7 cellular contexts compared by ENCODE assay signal in genomic region chr3:181700168-181701087, GRCh38. TPM values are rescaled to one million over a fixed set of nuclear protein-coding genes. Genes with fewer than 3 reads are reported as not detected.
DNase-seq lines count a peak whose midpoint lies in the region; ATAC-seq and TF ChIP-seq lines count a peak whose summit lies in the region.

No MANE protein-coding gene starts in this region.

- H2BK20ac ChIP-seq in IMR-90 (ENCODE audit: low read depth, low read length), result no peak overlapping the region

- H3K27ac ChIP-seq in GM23248, result no peak overlapping the region
- no peak overlapping the region for H3K27ac ChIP-seq in IMR-90 (ENCODE audit: insufficient read depth, low read length)
- no peak overlapping the region for H3K27ac ChIP-seq in hepatocyte

- WGBS in GM23248 (ENCODE audit: low coverage in 1 of 2, low lambda C conversion rate in 2 of 2, missing lambda C conversion rate in 2 of 2), 2 experiments, result 10 to 12% methylated on average over 17 of the region's 17 CpGs
- WGBS in IMR-90 (ENCODE audit: extremely low coverage in 2 of 2, insufficient read length in 1 of 2), 2 experiments, result 17% methylated on average over 9 of the region's 17 CpGs; no CpG with 5 or more reads in 1 of the 2 experiments
- WGBS in hepatocyte (ENCODE audit: low lambda C conversion rate, missing lambda C conversion rate), result 21% methylated on average over 17 of the region's 17 CpGs

- H3K4me3 ChIP-seq in GM23248 (peak overlapping the region; percentile 55), IMR-90 (ENCODE audit: insufficient read depth, low read depth, low read length) (no peak overlapping the region), hepatocyte (no peak overlapping the region), retinal pigment epithelial cell (ENCODE audit: low read length) (no peak overlapping the region)

- peak; percentile 69; the same call in 1 of the 2 replicates for ATAC-seq in IMR-90 (ENCODE audit: low read depth)

- no peak overlapping the region for H3K18ac ChIP-seq in IMR-90 (ENCODE audit: low read depth, low read length)

- intact Hi-C loops in IMR-90 (cut with micrococcal nuclease), result loop anchor here (1.0 to 5.0 kb wide), 2 partner anchors 897 to 1008 kb away; no protein-coding TSS in a partner anchor

- H3K36me3 ChIP-seq in GM23248 (ENCODE audit: low read depth), result no peaks in the 10 kb centered on the region
- no peaks in the 10 kb centered on the region for H3K36me3 ChIP-seq in IMR-90 (ENCODE audit: control insufficient read depth, insufficient read depth, low read length)
- H3K36me3 ChIP-seq in hepatocyte (replicated peaks; ENCODE audit: insufficient read depth, low read depth), result no peaks in the 10 kb centered on the region

- H3K56ac ChIP-seq in IMR-90 (ENCODE audit: extremely low read depth, insufficient read depth, low read length), result no peak overlapping the region

- H2AK9ac ChIP-seq in IMR-90 (replicated peaks; ENCODE audit: low read depth, low read length, poor library complexity), result no peak overlapping the region

- peak overlapping the region; percentile 70 for H2AFZ ChIP-seq in GM23248
- no peak overlapping the region for H2AFZ ChIP-seq in IMR-90 (replicated peaks; ENCODE audit: low read length, poor library complexity)
- H2AFZ ChIP-seq in hepatocyte, result no peak overlapping the region

- H3K9ac ChIP-seq in GM23248, result no peak overlapping the region
- H3K9ac ChIP-seq in IMR-90 (ENCODE audit: low read depth, low read length), result no peak overlapping the region

- no peak overlapping the region for H4K91ac ChIP-seq in IMR-90 (ENCODE audit: insufficient read depth, low read depth, low read length)

- H3F3A ChIP-seq in GM23248 (ENCODE audit: insufficient read depth), result no peaks in the 10 kb centered on the region

- peak; percentile 73 for TF ChIP-seq CTCF in IMR-90 (conservative IDR thresholded peaks at IDR 0.05; ENCODE audit: low read depth, low read length)
- TF ChIP-seq CTCF in hepatocyte (IDR thresholded peaks at IDR 0.05; ENCODE audit: poor library complexity), result peak; percentile 82
- peak; percentile 92 for TF ChIP-seq CTCF in retinal pigment epithelial cell (conservative IDR thresholded peaks at IDR 0.05; ENCODE audit: low read depth, low read length)

- H4K20me1 ChIP-seq in GM23248 (ENCODE audit: insufficient read depth) (no peaks in the 10 kb centered on the region), IMR-90 (ENCODE audit: insufficient read depth, low read length) (no peaks in the 10 kb centered on the region), hepatocyte (ENCODE audit: insufficient read depth, poor library complexity, severe bottlenecking) (no peaks in the 10 kb centered on the region)

- H3K9me2 ChIP-seq in GM23248 (ENCODE audit: insufficient read depth) (no peaks in the 10 kb centered on the region), hepatocyte (replicated peaks; ENCODE audit: insufficient read depth) (no peaks in the 10 kb centered on the region)

- CTCF ChIA-PET in IMR-90 (lab: Yijun Ruan, JAX), result interaction anchor here (0.7 to 1.5 kb wide), 9 partner anchors 8 to 1889 kb away, joined by 3 to 5 read pairs (median 3); no protein-coding TSS in a partner anchor

- no TSS peak for BruUV-seq in IMR-90 (replicated peaks; lab: Mats Ljungman, UMichigan)

- no peaks in the 10 kb centered on the region for H3K9me1 ChIP-seq in IMR-90 (ENCODE audit: insufficient read depth, low read length)

- DNase-seq in GM04504 (ENCODE audit: low read depth) (peak; percentile 14), GM23248 (peak; percentile 78), IMR-90 (peak; percentile 54), NOMO-1 treated with dmso at 0.1 percent for 144 hours (lab: John Stamatoyannopoulos, UW; ENCODE audit: unreplicated experiment) (peak; percentile 47), amygdala (lab: John Stamatoyannopoulos, UW) (peak in 45 of 56 donors; percentile 8 to 85 (median 59)), hepatocyte (ENCODE audit: low spot score) (peak; percentile 89), retinal pigment epithelial cell (ENCODE audit: low read depth) (peak; percentile 46)

- peak; percentile 50 for TF ChIP-seq RAD21 in IMR-90 (IDR thresholded peaks at IDR 0.05; ENCODE audit: low read length)

- H3K4ac ChIP-seq in IMR-90 (ENCODE audit: low read depth, low read length), result no peak overlapping the region

- H3K4me2 ChIP-seq in GM23248 (ENCODE audit: unreplicated experiment) (peak overlapping the region; percentile 81), IMR-90 (ENCODE audit: low read depth, low read length) (peak overlapping the region; percentile 52), hepatocyte (peak overlapping the region; percentile 67)

- H2BK5ac ChIP-seq in IMR-90 (ENCODE audit: low read depth, low read length, poor library complexity, severe bottlenecking), result no peak overlapping the region

- POLR2A ChIA-PET in IMR-90 (lab: Charles Lee; ENCODE audit: unreplicated experiment), result no interaction called here

- TF ChIP-seq POLR2A in IMR-90 (IDR thresholded peaks at IDR 0.05; ENCODE audit: low read depth, low read length), result no peak

- H3K14ac ChIP-seq in IMR-90 (replicated peaks; ENCODE audit: low read depth, low read length), result no peak overlapping the region

- H4K5ac ChIP-seq in IMR-90 (ENCODE audit: low read depth, low read length), result no peak overlapping the region

- H3K23ac ChIP-seq in IMR-90 (ENCODE audit: low read depth, low read length), result no peak overlapping the region

- in situ Hi-C loops in GM23248 (cut with MboI), result loop anchor here (10.0 kb wide), 1 partner anchor 984 kb away; no protein-coding TSS in a partner anchor
- in situ Hi-C loops in IMR-90 (cut with MboI; ENCODE audit: low sequenced_read_pairs), result no loop called here

- no peaks in the 10 kb centered on the region; the same call in 1 of the 2 replicates for H3K4me1 ChIP-seq in GM23248 (ENCODE audit: insufficient read depth)
- no peaks in the 10 kb centered on the region for H3K4me1 ChIP-seq in IMR-90 (ENCODE audit: control insufficient read depth, insufficient read depth, low read length)
- peaks cover 11% of the 10 kb centered on the region for H3K4me1 ChIP-seq in hepatocyte (ENCODE audit: insufficient read depth)

- no peaks in the 10 kb centered on the region for H3K9me3 ChIP-seq in GM23248 (ENCODE audit: low read depth)
- H3K9me3 ChIP-seq in IMR-90 (ENCODE audit: control insufficient read depth, insufficient read depth, low read length), result no peaks in the 10 kb centered on the region; the same call in 1 of the 2 replicates
- H3K9me3 ChIP-seq in hepatocyte (ENCODE audit: low read depth), result no peaks in the 10 kb centered on the region

- H3K27me3 ChIP-seq in GM23248 (replicated peaks; ENCODE audit: insufficient read depth) (peaks cover 70% of the 10 kb centered on the region), IMR-90 (ENCODE audit: control insufficient read depth, insufficient read depth, low read length) (peaks cover 40% of the 10 kb centered on the region), hepatocyte (peaks cover 94% of the 10 kb centered on the region)

- H2AK5ac ChIP-seq in IMR-90 (ENCODE audit: low read depth, low read length), result no peak overlapping the region

- no peak overlapping the region for H4K8ac ChIP-seq in IMR-90 (ENCODE audit: low read depth in 2 of 2, low read length in 2 of 2)

- H2BK120ac ChIP-seq in IMR-90 (ENCODE audit: low read depth, low read length), result no peak overlapping the region

- no peak overlapping the region for H2BK15ac ChIP-seq in IMR-90 (ENCODE audit: low read depth, low read length)

- no peaks in the 10 kb centered on the region for H3K79me2 ChIP-seq in GM23248 (ENCODE audit: insufficient read depth)
- no peaks in the 10 kb centered on the region for H3K79me2 ChIP-seq in hepatocyte

- dilution Hi-C loops in IMR-90 (cut with HindIII; ENCODE audit: low sequenced_read_pairs, unreplicated experiment), result no loop called here

- H3K79me1 ChIP-seq in IMR-90 (ENCODE audit: low read depth in 1 of 2, low read length in 2 of 2), result no peaks in the 10 kb centered on the region

TF ChIP-seq in IMR-90, 13 proteins besides CTCF, POLR2A, EP300 and RAD21:
- peak; percentile 27; the same call in 1 of the 2 replicates for TF ChIP-seq SMC3 (IDR thresholded peaks at IDR 0.05; ENCODE audit: low read depth, low read length)
- TF ChIP-seq RCOR1 (IDR thresholded peaks at IDR 0.05; ENCODE audit: insufficient replicate concordance, low read length), result no peak
- no peak for TF ChIP-seq CHD1 (IDR thresholded peaks at IDR 0.05; ENCODE audit: low read depth, low read length)
TF ChIP-seq in IMR-90: peak in this region for 1.

RNA-seq across cellular contexts. Expression of gene SOX2, which starts 11.3 kb away (rescaled TPM):
- total RNA-seq in GM23248 (2014; rRNA removed; shearing (Covaris generic)), result not detected in 2 replicates
- polyA plus RNA-seq in GM23248 (2016; fragmentation: Nextera tagmentation; extraction: Ambion mirVana) (not detected in 2 replicates), IMR-90 (2012; rRNA removed) (not detected in 2 replicates), hepatocyte (2.0 and 2.2 TPM in 2 replicates)
- total RNA-seq in IMR-90 (2012; rRNA removed) (not detected in 2 replicates), hepatocyte (2.4 and 3.5 TPM in 2 replicates)
- not detected in 2 replicates for polyA plus RNA-seq in IMR-90 (2012; cell fraction: cytosol; rRNA removed)
- 0.06 and 0.08 TPM in 2 replicates for polyA plus RNA-seq in IMR-90 (2012; cell fraction: nucleus; rRNA removed; ENCODE audit: low replicate concordance)

Comparison
In these comparisons a context has a peak if more than half of its experiments do, and no peak if none do; other contexts are left out.
1. DNase-seq: peak in every context shown above with its lines; median percentile 89 in hepatocyte; 78 in GM23248; 59 in amygdala; 54 in IMR-90; 47 in NOMO-1 treated with dmso at 0.1 percent for 144 hours; 46 in retinal pigment epithelial cell; 14 in GM04504.